Comparison of ENCODE assay signal across 23 cellular contexts in the genomic region with DNA sequence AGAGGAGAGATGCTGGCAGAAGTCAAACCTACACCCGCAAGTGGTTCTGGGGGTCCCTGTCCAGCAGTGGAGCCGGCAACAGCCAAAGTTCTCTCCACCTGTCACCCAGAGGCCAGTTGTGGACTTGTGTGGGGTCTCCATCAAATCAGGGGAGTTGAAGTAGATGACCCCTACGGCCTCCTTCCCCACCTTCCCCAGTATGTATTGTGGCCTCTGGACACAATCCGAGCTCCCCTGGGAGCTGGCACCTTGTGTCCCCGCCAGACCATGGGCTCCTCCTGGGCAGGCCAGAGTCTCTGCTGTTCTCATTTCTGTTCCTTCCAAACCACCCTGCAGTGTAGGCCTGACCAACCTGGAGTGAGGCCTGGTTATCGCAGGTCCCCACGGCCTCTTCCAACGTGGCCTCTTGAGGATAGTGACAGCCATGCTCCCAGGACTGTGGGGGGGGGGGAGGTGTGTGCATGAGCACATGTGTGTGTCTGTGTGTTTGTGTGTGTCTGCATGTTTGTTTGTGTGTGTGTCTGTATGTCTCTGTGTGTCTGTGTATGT.
"Had no signal": no experiment of that assay in that cellular context is flagged by ENCODE, and none has a peak within 500 bp of the region (broad histone marks: within the 10 kb centered on the region; RNA-seq: fewer than 3 reads in every experiment).

No MANE protein-coding gene starts in this region.

- H3K27ac ChIP-seq: epithelial cell of prostate, esophagus muscularis mucosa, gastrocnemius medialis, heart right ventricle, neural progenitor cell, parathyroid adenoma, psoas muscle, testis, transverse colon had no signal

- H3K4me1 Mint-ChIP-seq: natural killer cell; neural progenitor cell; stimulated activated memory B cell treated with anti-CD40 and anti-IgM and Interleukin-4, amounts not matched to agents 10 μg/mL and 1 μg/mL and 100 μg/mL, for 72 hours had no signal

- H3K4me2 ChIP-seq: neural progenitor cell, smooth muscle cell had no signal

- H3K9ac ChIP-seq: neural progenitor cell, parathyroid adenoma had no signal

- H3K4me1 ChIP-seq: esophagus muscularis mucosa, gastrocnemius medialis, heart right ventricle, neural progenitor cell, parathyroid adenoma, psoas muscle, testis, transverse colon had no signal

- H3K79me2 ChIP-seq: parathyroid adenoma had no signal

- H3K27me3 ChIP-seq: gastrocnemius medialis, neural progenitor cell, testis, transverse colon had no signal

- H3K9me3 ChIP-seq: testis had no signal

- H3K4me3 ChIP-seq: esophagus muscularis mucosa, gastrocnemius medialis, heart right ventricle, neural progenitor cell, psoas muscle, smooth muscle cell, testis, transverse colon had no signal

- H3K27ac Mint-ChIP-seq: dendritic cell treated with granulocyte-macrophage colony-stimulating factor and Interleukin-4, amounts not matched to agents 40 ng/mL and 50 ng/mL, for 4 days; effector memory CD8-positive, alpha-beta T cell; natural killer cell; neural progenitor cell; stimulated activated memory B cell treated with anti-CD40 and anti-IgM and Interleukin-4, amounts not matched to agents 10 μg/mL and 1 μg/mL and 100 μg/mL, for 72 hours; stimulated activated naive CD8-positive, alpha-beta T cell treated with anti-CD3 and anti-CD28 coated beads, Interleukin-15, Interleukin-2, amounts not matched to agents 100 ng/mL and 50 ng/mL, for 24 hours had no signal

- H3K36me3 Mint-ChIP-seq: neural progenitor cell; stimulated activated memory B cell treated with anti-CD40 and anti-IgM and Interleukin-4, amounts not matched to agents 10 μg/mL and 1 μg/mL and 100 μg/mL, for 72 hours had no signal

- FAIRE-seq: islet of Langerhans, urothelium cell line had no signal

- H3K36me3 ChIP-seq: esophagus muscularis mucosa, gastrocnemius medialis, heart right ventricle, neural progenitor cell, transverse colon had no signal

- DNase-seq: effector memory CD8-positive, alpha-beta T cell; gastrocnemius medialis; heart right ventricle; hypothalamus; kidney glomerular epithelial cell; mesendoderm; natural killer cell; occipital lobe; retina; stimulated activated CD4-positive, alpha-beta T cell treated with anti-CD3 and anti-CD28 coated beads, Interleukin-4, amount 100 ng/mL, for 24 hours; testis; transverse colon had no signal

- H3K4me3 Mint-ChIP-seq: dendritic cell treated with granulocyte-macrophage colony-stimulating factor and Interleukin-4, amounts not matched to agents 40 ng/mL and 50 ng/mL, for 4 days; effector memory CD8-positive, alpha-beta T cell; natural killer cell; neural progenitor cell; stimulated activated memory B cell treated with anti-CD40 and anti-IgM and Interleukin-4, amounts not matched to agents 10 μg/mL and 1 μg/mL and 100 μg/mL, for 72 hours; stimulated activated naive CD8-positive, alpha-beta T cell treated with anti-CD3 and anti-CD28 coated beads, Interleukin-15, Interleukin-2, amounts not matched to agents 100 ng/mL and 50 ng/mL, for 24 hours had no signal

- H2AFZ ChIP-seq: neural progenitor cell, parathyroid adenoma had no signal

- ATAC-seq: effector memory CD8-positive, alpha-beta T cell; gastrocnemius medialis; heart right ventricle; psoas muscle; stimulated activated memory B cell treated with anti-CD40 and anti-IgM and Interleukin-4, amounts not matched to agents 10 μg/mL and 1 μg/mL and 100 μg/mL, for 72 hours had no signal
